In genomic region chr2:165401285-165401852, GRCh38 we compare ENCODE assay signal across 8 cellular contexts.
DNase-seq lines count a peak whose midpoint lies in the region; ATAC-seq, FAIRE-seq and TF ChIP-seq lines count a peak whose summit lies in the region.

No MANE protein-coding gene starts in this region.

- no peak overlapping the region for H3K4me3 Mint-ChIP-seq in activated T-cell treated with anti-CD3 and anti-CD28 coated beads, Interleukin-2, amount 50 U/mL, for 4 hours

- no peaks in the 10 kb centered on the region for H3K36me3 ChIP-seq in DND-41 (ENCODE audit: insufficient read depth, low read length)

- no peaks in the 10 kb centered on the region for H3K9me3 Mint-ChIP-seq in activated T-cell treated with anti-CD3 and anti-CD28 coated beads, Interleukin-2, amount 50 U/mL, for 4 hours

- no peaks in the 10 kb centered on the region for H3K79me2 ChIP-seq in DND-41 (ENCODE audit: insufficient read depth, low read length)

- no peak overlapping the region for H2AFZ ChIP-seq in DND-41 (ENCODE audit: low read depth, low read length)

- H3K9ac ChIP-seq in DND-41 (ENCODE audit: low read depth, low read length), result no peak overlapping the region

- H3K36me3 Mint-ChIP-seq in activated T-cell treated with anti-CD3 and anti-CD28 coated beads, Interleukin-2, amount 50 U/mL, for 4 hours (ENCODE audit: insufficient read depth), result no peaks in the 10 kb centered on the region

- H3K4me2 ChIP-seq in DND-41 (ENCODE audit: insufficient read depth, low read length), result no peak overlapping the region

- no peaks in the 10 kb centered on the region for H3K27me3 ChIP-seq in DND-41 (ENCODE audit: insufficient read depth, low read length, poor library complexity)

- peak; percentile 58; the same call in 1 of the 3 replicates for ATAC-seq in DND-41 (ENCODE audit: insufficient read depth, low read depth)
- peak; percentile 76 for ATAC-seq in GM21515 (IDR thresholded peaks at IDR 0.05; ENCODE audit: unreplicated experiment)
- ATAC-seq in activated T-cell treated with anti-CD3 and anti-CD28 coated beads, Interleukin-2, amount 50 U/mL, for 4 hours, result no peak

- H3K27me3 Mint-ChIP-seq in activated T-cell treated with anti-CD3 and anti-CD28 coated beads, Interleukin-2, amount 50 U/mL, for 4 hours (ENCODE audit: low read depth), result peaks cover 7% of the 10 kb centered on the region

- H4K20me1 ChIP-seq in DND-41 (ENCODE audit: insufficient read depth, low read length), result no peaks in the 10 kb centered on the region

- FAIRE-seq in RCC 7860 (lab: Jason Lieb, UNC), result peak; percentile 78

- no peaks in the 10 kb centered on the region for H3K4me1 Mint-ChIP-seq in activated T-cell treated with anti-CD3 and anti-CD28 coated beads, Interleukin-2, amount 50 U/mL, for 4 hours (ENCODE audit: low read depth)

- TF ChIP-seq CTCF in DND-41 (IDR thresholded peaks at IDR 0.05; ENCODE audit: borderline replicate concordance, extremely low read depth, low read length, poor library complexity, severe bottlenecking), result peak; percentile 80

- no peak overlapping the region for H3K4me3 ChIP-seq in DND-41 (ENCODE audit: low read depth in 1 of 2, low read length in 2 of 2)

- H3K27ac ChIP-seq in DND-41 (ENCODE audit: low read length) (no peak overlapping the region), epithelial cell of prostate (no peak overlapping the region)

- no peaks in the 10 kb centered on the region for H3K9me3 ChIP-seq in DND-41 (ENCODE audit: insufficient read depth, low read length, severe bottlenecking)

- no peaks in the 10 kb centered on the region for H3K4me1 ChIP-seq in DND-41 (ENCODE audit: insufficient read depth, low read length)

- DNase-seq in DND-41, result peak; percentile 23
- DNase-seq in LoVo (ENCODE audit: low spot score), result peak; percentile 70
- peak; percentile 30 for DNase-seq in RCC 7860 (ENCODE audit: low spot score)
- peak; percentile 18 for DNase-seq in epithelial cell of prostate (ENCODE audit: low read depth, low spot score)
- DNase-seq in non-pigmented ciliary epithelial cell (ENCODE audit: low read depth), result peak; percentile 57
- no peak for DNase-seq in T1000 (lab: John Stamatoyannopoulos, UW)
- DNase-seq in activated T-cell treated with anti-CD3 and anti-CD28 coated beads, Interleukin-2, amount 50 U/mL, for 4 hours, result no peak

Comparison
In these comparisons a context has a peak if more than half of its experiments do, and no peak if none do; other contexts are left out.
1. ATAC-seq: peak in DND-41 (single experiment) and GM21515 (single experiment); none in activated T-cell treated with anti-CD3 and anti-CD28 coated beads, Interleukin-2, amount 50 U/mL, for 4 hours (0 of 2).
2. DNase-seq: peak in DND-41 (single experiment), LoVo (single experiment), RCC 7860 (single experiment), epithelial cell of prostate (single experiment) and non-pigmented ciliary epithelial cell (single experiment); none in T1000 (single experiment) and activated T-cell treated with anti-CD3 and anti-CD28 coated beads, Interleukin-2, amount 50 U/mL, for 4 hours (single experiment).